Comparison of ENCODE assay signal across 11 cellular contexts in the genomic region with DNA sequence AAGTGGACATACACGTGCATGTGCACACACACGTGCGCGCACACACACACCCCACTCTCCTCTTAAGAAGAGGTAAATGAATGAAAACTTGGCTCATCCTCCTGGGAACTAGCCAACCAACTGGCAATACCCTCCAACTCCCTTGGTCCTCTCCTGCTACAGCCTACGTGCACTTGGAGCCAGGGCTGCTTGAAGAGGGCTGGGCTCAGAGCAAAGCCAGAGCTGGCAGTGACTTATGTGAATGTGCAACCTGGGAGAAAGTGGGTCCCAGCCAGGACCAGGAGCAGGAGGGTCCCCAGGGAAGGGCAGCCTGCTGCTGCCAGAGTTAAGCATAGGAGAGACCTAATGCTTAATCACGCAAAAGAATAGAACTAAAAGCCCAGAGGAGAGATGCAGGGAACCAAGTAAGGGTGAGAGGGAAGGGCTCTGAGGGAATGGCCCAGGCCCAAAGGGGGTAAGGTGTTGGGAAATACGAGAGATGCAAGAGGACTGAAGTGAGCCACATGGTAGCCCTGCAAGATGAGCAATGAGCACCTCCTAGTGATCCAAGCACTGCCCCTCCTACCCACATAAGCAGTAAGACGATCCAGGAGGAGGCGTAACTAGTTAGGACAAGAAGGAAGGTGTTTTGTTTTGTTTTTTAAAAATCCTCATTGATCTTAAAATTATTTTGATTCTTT. TPM values are rescaled to one million over a fixed set of nuclear protein-coding genes. Genes with fewer than 3 reads are reported as not detected.
DNase-seq lines count a peak whose midpoint lies in the region; ATAC-seq, FAIRE-seq and TF ChIP-seq lines count a peak whose summit lies in the region.
"Had no signal": no experiment of that assay in that cellular context is flagged by ENCODE, and none has a peak within 500 bp of the region (broad histone marks: within the 10 kb centered on the region; RNA-seq: fewer than 3 reads in every experiment).

No MANE protein-coding gene starts in this region.

- no peaks in the 10 kb centered on the region for H3K36me3 ChIP-seq in A673 (ENCODE audit: insufficient read depth, low read length, poor library complexity, severe bottlenecking)

- peaks cover 9% of the 10 kb centered on the region for H3K4me1 ChIP-seq in A673 (ENCODE audit: insufficient read depth, low read length, poor library complexity, severe bottlenecking)

- peak; percentile 68 for ATAC-seq in left lobe of liver

- in situ Hi-C loops in astrocyte of the spinal cord (cut with HindIII; ENCODE audit: low sequenced_read_pairs): no loop called here

- DNase-seq in A673 (ENCODE audit: low spot score) (peak; percentile 35), HTR-8/SVneo (ENCODE audit: insufficient read length, low spot score) (no peak), astrocyte of the spinal cord (ENCODE audit: low read depth, low spot score) (no peak), left lobe of liver (ENCODE audit: low spot score) (no peak), HUDEP-2 (lab: John Stamatoyannopoulos, UW; ENCODE audit: unreplicated experiment in 76 of 76) (no peak), dermis blood vessel endothelial cell (no peak)
- DNase-seq in NK-92 treated with Interleukin-12 subunit alpha and Interleukin-12 subunit beta, amount 100 ng/mL, for 24 hours (lab: John Stamatoyannopoulos, UW): no peak
- DNase-seq in stimulated activated CD4-positive, alpha-beta T cell treated with anti-CD3 and anti-CD28 coated beads, Interleukin-12 subunit alpha, Interleukin-12 subunit beta, amount 100 ng/mL, for 4 hours: no peak
- DNase-seq: amniotic stem cell had no signal

- H3K4me3 ChIP-seq in A673 (ENCODE audit: low read depth, low read length, poor library complexity, severe bottlenecking): no peak overlapping the region
- H3K4me3 ChIP-seq in astrocyte of the spinal cord (ENCODE audit: low read depth, low read length): no peak overlapping the region

- TF ChIP-seq CTCF in A673 (conservative IDR thresholded peaks at IDR 0.05; ENCODE audit: low read depth, low read length) (peak; percentile 46), astrocyte of the spinal cord (IDR thresholded peaks at IDR 0.05; ENCODE audit: low read depth, low read length) (peak; percentile 1)

- POLR2A ChIA-PET in A673 (lab: Charles Lee; ENCODE audit: low non-redundant PET): no interaction called here

- H3K9me3 ChIP-seq in A673 (ENCODE audit: low read depth, low read length, poor library complexity, severe bottlenecking): no peaks in the 10 kb centered on the region

- CTCF ChIA-PET in A673 (lab: Charles Lee): no interaction called here

- FAIRE-seq in HTR-8/SVneo (lab: Jason Lieb, UNC): peak; percentile 26

- BruUV-seq in A673 (replicated peaks; lab: Mats Ljungman, UMichigan): no TSS peak

- H3K27ac ChIP-seq in A673 (ENCODE audit: low read depth, low read length, poor library complexity, severe bottlenecking): no peak overlapping the region
- H3K27ac ChIP-seq: C4-2B, VCaP had no signal

- intact Hi-C loops in A673 (cut with micrococcal nuclease; ENCODE audit: unreplicated experiment): no loop called here

- H3K27me3 ChIP-seq in A673 (replicated peaks; ENCODE audit: insufficient read depth, low read depth, low read length, poor library complexity): no peaks in the 10 kb centered on the region

RNA-seq across cellular contexts. Expression of a gene that starts 24.7 kb away (rescaled TPM):
- total RNA-seq in A673 (2021) (7.8 and 9.8 TPM in 2 replicates), left lobe of liver (8.3 TPM), dermis blood vessel endothelial cell (16.5 and 17.3 TPM in 2 replicates)
